In the genomic region with DNA sequence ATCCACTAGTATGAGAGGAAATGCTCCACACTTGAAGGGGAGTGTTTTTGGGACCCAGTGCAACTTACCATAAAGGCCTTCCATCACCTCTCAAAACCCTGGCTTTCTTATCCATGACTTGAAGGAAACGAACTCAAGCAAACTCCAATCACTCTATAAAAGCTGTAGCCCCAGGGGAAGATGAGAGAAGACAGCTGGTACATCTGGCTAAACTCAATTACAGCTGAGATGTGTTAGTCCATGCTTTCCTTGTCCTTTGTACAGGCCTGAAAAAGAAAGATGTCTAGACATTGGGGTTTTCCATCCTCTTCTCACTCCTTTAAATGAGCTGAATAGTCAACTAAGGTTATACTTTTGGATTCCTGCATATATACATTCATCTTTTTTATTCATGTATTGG, we compare ENCODE assay signal across 8 cellular contexts.
"Had no signal": no experiment of that assay in that cellular context is flagged by ENCODE, and none has a peak within 500 bp of the region (broad histone marks: within the 10 kb centered on the region; RNA-seq: fewer than 3 reads in every experiment).

No MANE protein-coding gene starts in this region.

- H2AFZ ChIP-seq: GM23248, GM23338 had no signal

- DNase-seq: GM23248, GOT3, H7, H9, HCEC 1CT, HFFc6 had no signal

- H3K9me3 ChIP-seq: HAP-1 had no signal

- H3K27ac ChIP-seq: GM23248 had no signal

- H3K4me1 ChIP-seq: HAP-1 had no signal

- H3K4me3 ChIP-seq: GM23248, GM23338, HAP-1 had no signal

- H3K36me3 ChIP-seq: HAP-1 had no signal
